ENCODE assay signal across 1 cellular context in genomic region chr11:10663365-10663764, GRCh38.
TF ChIP-seq lines count a peak whose summit lies in the region.

No MANE protein-coding gene starts in this region.

TF ChIP-seq in K562, 482 proteins besides CTCF, POLR2A, EP300 and RAD21 (continued from another document):
- TF ChIP-seq ZBTB49 (CRISPR knock-in tag; IDR thresholded peaks at IDR 0.05; ENCODE audit: borderline replicate concordance) (no peak), PHF21A (IDR thresholded peaks at IDR 0.05; ENCODE audit: borderline replicate concordance, low read depth) (no peak), RBM25 (IDR thresholded peaks at IDR 0.05; ENCODE audit: low read depth, low read length, severe bottlenecking) (peak; percentile 82), NCOR1 (IDR thresholded peaks at IDR 0.05) (no peak), ZKSCAN1 (IDR thresholded peaks at IDR 0.05; ENCODE audit: low read depth, low read length) (no peak), ZNF436 (CRISPR knock-in tag; IDR thresholded peaks at IDR 0.05) (peak; percentile 61; the same call in 1 of the 2 replicates), ZFP36 (IDR thresholded peaks at IDR 0.05; ENCODE audit: low read depth, low read length, partially characterized antibody) (peak; percentile 97), ZBTB9 (CRISPR knock-in tag; IDR thresholded peaks at IDR 0.05) (no peak), SREBF2 (CRISPR knock-in tag; IDR thresholded peaks at IDR 0.05) (no peak), CBFA2T2 (conservative IDR thresholded peaks at IDR 0.05) (no peak)
